21 cellular contexts compared by ENCODE assay signal in the genomic region with DNA sequence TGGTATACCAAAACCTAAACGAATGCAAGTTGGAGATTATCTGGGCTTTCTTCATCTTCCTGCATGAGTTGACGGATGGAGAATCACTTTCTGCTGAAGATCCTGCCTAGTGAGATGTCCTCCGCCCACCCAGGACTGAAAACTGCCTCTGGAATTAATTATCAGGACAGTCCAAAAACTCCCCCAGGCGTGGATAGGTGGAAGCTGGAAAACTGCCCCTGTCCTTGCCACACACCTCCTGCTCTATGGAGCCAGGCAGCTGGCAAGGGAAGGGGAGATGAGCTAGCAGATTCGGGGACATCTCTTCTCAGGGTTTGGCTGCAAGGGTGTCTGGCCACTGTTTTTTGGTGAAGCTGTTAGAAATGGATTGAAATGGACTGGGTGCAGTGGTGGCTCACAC.
A peak's percentile ranks its signal among the peaks of the same experiment; 100 is the strongest.
DNase-seq lines count a peak whose midpoint lies in the region; ATAC-seq, FAIRE-seq and TF ChIP-seq lines count a peak whose summit lies in the region.
"Had no signal": no experiment of that assay in that cellular context is flagged by ENCODE, and none has a peak within 500 bp of the region (broad histone marks: within the 10 kb centered on the region; RNA-seq: fewer than 3 reads in every experiment).

No MANE protein-coding gene starts in this region.

- no peak for TF ChIP-seq RAD21 in SK-N-SH (IDR thresholded peaks at IDR 0.05; ENCODE audit: low read length)

- H4K20me1 ChIP-seq in SK-N-SH (ENCODE audit: insufficient read depth) = no peaks in the 10 kb centered on the region

- FAIRE-seq in HTR-8/SVneo (lab: Jason Lieb, UNC) = peak; percentile 55
- FAIRE-seq: GM12878, GM19239 had no signal

- H3K4me1 ChIP-seq in SK-N-SH (ENCODE audit: control insufficient read depth in 1 of 2, insufficient read depth in 2 of 2, low read depth in 1 of 2, low read length in 1 of 2) = peaks cover 0 to 24% of the 10 kb centered on the region in 2 experiments; a peak in 2 of 4 replicates

- H3K4me2 ChIP-seq in SK-N-SH = no peak overlapping the region

- H3K9me3 ChIP-seq in SK-N-SH = no peaks in the 10 kb centered on the region

- H3K4me3 ChIP-seq in SK-N-SH (ENCODE audit: low read depth in 2 of 2, low read length in 1 of 2) = no peak overlapping the region
- H3K4me3 ChIP-seq: GM12878 had no signal

- no peaks in the 10 kb centered on the region for H3K79me2 ChIP-seq in SK-N-SH (ENCODE audit: insufficient read depth)

- no peak for TF ChIP-seq CTCF in SK-N-SH (IDR thresholded peaks at IDR 0.05)

- DNase-seq in SK-N-SH = peak; percentile 47
- no peak for DNase-seq in HTR-8/SVneo (ENCODE audit: insufficient read length, low spot score)
- DNase-seq in left lobe of liver (ENCODE audit: low spot score) = peak; percentile 70
- no peak for DNase-seq in germinal center (ENCODE audit: low spot score)
- DNase-seq in globus pallidus (ENCODE audit: low spot score) = no peak
- DNase-seq: C1 segment of cervical spinal cord; CD4-positive, CD25-positive, alpha-beta regulatory T cell; CD8-positive, alpha-beta memory T cell; COR-L47; DMS 273 treated with DMSO at 0.1 percent for 48 hours; DMS53; DND-41; EL; GOT3; H7; HFFc6 had no signal

- CTCF ChIA-PET in SK-N-SH (lab: Yijun Ruan, JAX) = interaction anchor here (1.4 to 9.5 kb wide), 6 partner anchors 9 to 142 kb away, joined by 5 to 55 read pairs (median 12); no protein-coding TSS in a partner anchor

- H3K9me2 ChIP-seq in SK-N-SH = no peaks in the 10 kb centered on the region

- H3F3A ChIP-seq in SK-N-SH (replicated peaks; ENCODE audit: insufficient read depth) = no peaks in the 10 kb centered on the region

- TF ChIP-seq EP300 in SK-N-SH (IDR thresholded peaks at IDR 0.05; ENCODE audit: borderline replicate concordance in 1 of 2, low read depth in 1 of 2, low read length in 1 of 2) = 0 out of 4 replicates have a peak, but pooled peaks of 1 of the 2 experiments have one; percentile 4

- peaks cover 4% of the 10 kb centered on the region; the same call in 1 of the 2 replicates for H3K27me3 ChIP-seq in SK-N-SH (ENCODE audit: insufficient read depth)

- H3K27ac ChIP-seq in SK-N-SH (ENCODE audit: low read depth in 2 of 2, low read length in 1 of 2) = peak overlapping the region in 1 of 2 experiments; percentile 72; a peak in 2 of 4 replicates
- H3K27ac ChIP-seq: HL-60 had no signal

- ATAC-seq in SK-N-SH treated with all-trans-retinoic acid at 6 μM for 48 hours (no peak), left lobe of liver (peak; percentile 86)
- ATAC-seq: GM12878, HCT116 had no signal

- no peaks in the 10 kb centered on the region for H3K36me3 ChIP-seq in SK-N-SH (replicated peaks in 1 of 2; ENCODE audit: control insufficient read depth in 1 of 2, insufficient read depth in 2 of 2, low read length in 1 of 2)

- POLR2A ChIA-PET in SK-N-SH (lab: Yijun Ruan, JAX) = interaction anchor here (0.8 to 2.0 kb wide), 2 partner anchors 14 to 115 kb away, joined by 3 to 5 read pairs; no protein-coding TSS in a partner anchor

- H2AFZ ChIP-seq in SK-N-SH (ENCODE audit: low read depth) = no peak overlapping the region

- H3K9ac ChIP-seq in SK-N-SH = no peak overlapping the region

- 17% methylated on average over 3 of the region's 5 CpGs for WGBS in SK-N-SH (ENCODE audit: low lambda C conversion rate)

TF ChIP-seq in SK-N-SH, 30 proteins besides CTCF, POLR2A, EP300 and RAD21 (continues in another document):
- TF ChIP-seq JUND (IDR thresholded peaks at IDR 0.05) (no peak), YY1 (IDR thresholded peaks at IDR 0.05; ENCODE audit: low read depth) (no peak), FOSL2 (IDR thresholded peaks at IDR 0.05; ENCODE audit: borderline replicate concordance, low read depth) (no peak), FOXM1 (IDR thresholded peaks at IDR 0.05; ENCODE audit: low read depth) (no peak), ELF1 (IDR thresholded peaks at IDR 0.05) (no peak), CHD2 (IDR thresholded peaks at IDR 0.05; ENCODE audit: low read length, partially characterized antibody) (no peak), SMC3 (IDR thresholded peaks at IDR 0.05; ENCODE audit: low read depth, low read length) (no peak), TCF12 (IDR thresholded peaks at IDR 0.05) (no peak), GATA2 (CRISPR knock-in tag; IDR thresholded peaks at IDR 0.05) (no peak; the same call in 1 of the 2 replicates), GABPA (IDR thresholded peaks at IDR 0.05; ENCODE audit: low read depth) (no peak)
- TF ChIP-seq, protein P1, sequence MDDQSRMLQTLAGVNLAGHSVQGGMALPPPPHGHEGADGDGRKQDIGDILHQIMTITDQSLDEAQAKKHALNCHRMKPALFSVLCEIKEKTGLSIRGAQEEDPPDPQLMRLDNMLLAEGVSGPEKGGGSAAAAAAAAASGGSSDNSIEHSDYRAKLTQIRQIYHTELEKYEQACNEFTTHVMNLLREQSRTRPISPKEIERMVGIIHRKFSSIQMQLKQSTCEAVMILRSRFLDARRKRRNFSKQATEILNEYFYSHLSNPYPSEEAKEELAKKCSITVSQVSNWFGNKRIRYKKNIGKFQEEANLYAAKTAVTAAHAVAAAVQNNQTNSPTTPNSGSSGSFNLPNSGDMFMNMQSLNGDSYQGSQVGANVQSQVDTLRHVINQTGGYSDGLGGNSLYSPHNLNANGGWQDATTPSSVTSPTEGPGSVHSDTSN (IDR thresholded peaks at IDR 0.05) = no peak
- TF ChIP-seq, protein P2, sequence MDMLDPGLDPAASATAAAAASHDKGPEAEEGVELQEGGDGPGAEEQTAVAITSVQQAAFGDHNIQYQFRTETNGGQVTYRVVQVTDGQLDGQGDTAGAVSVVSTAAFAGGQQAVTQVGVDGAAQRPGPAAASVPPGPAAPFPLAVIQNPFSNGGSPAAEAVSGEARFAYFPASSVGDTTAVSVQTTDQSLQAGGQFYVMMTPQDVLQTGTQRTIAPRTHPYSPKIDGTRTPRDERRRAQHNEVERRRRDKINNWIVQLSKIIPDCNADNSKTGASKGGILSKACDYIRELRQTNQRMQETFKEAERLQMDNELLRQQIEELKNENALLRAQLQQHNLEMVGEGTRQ (IDR thresholded peaks at IDR 0.05; ENCODE audit: borderline replicate concordance, low read depth, low read length) = no peak
- TF ChIP-seq, protein P3, sequence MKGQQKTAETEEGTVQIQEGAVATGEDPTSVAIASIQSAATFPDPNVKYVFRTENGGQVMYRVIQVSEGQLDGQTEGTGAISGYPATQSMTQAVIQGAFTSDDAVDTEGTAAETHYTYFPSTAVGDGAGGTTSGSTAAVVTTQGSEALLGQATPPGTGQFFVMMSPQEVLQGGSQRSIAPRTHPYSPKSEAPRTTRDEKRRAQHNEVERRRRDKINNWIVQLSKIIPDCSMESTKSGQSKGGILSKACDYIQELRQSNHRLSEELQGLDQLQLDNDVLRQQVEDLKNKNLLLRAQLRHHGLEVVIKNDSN (IDR thresholded peaks at IDR 0.05; ENCODE audit: borderline replicate concordance, low read depth) = no peak
- TF ChIP-seq, protein P4, sequence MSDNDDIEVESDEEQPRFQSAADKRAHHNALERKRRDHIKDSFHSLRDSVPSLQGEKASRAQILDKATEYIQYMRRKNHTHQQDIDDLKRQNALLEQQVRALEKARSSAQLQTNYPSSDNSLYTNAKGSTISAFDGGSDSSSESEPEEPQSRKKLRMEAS (IDR thresholded peaks at IDR 0.05; ENCODE audit: low read depth) = no peak

TF ChIP-seq in SK-N-SH treated with all-trans-retinoic acid at 6 μM for 48 hours, 23 proteins besides CTCF, POLR2A, EP300 and RAD21:
- TF ChIP-seq TCF4 (CRISPR knock-in tag; IDR thresholded peaks at IDR 0.05; ENCODE audit: borderline replicate concordance) (no peak), ISL1 (CRISPR knock-in tag; IDR thresholded peaks at IDR 0.05) (no peak), ARNTL (CRISPR knock-in tag; IDR thresholded peaks at IDR 0.05; ENCODE audit: borderline replicate concordance, low read depth) (no peak), ESRRG (CRISPR knock-in tag; IDR thresholded peaks at IDR 0.05) (no peak), RARB (CRISPR knock-in tag; IDR thresholded peaks at IDR 0.05) (no peak), ZFP30 (CRISPR knock-in tag; IDR thresholded peaks at IDR 0.05) (no peak), TOX (CRISPR knock-in tag; IDR thresholded peaks at IDR 0.05; ENCODE audit: borderline replicate concordance) (no peak), OSR1 (CRISPR knock-in tag; IDR thresholded peaks at IDR 0.05) (no peak), PPARA (CRISPR knock-in tag; IDR thresholded peaks at IDR 0.05; ENCODE audit: borderline replicate concordance) (no peak)

Comparison
In these comparisons a context has a peak if more than half of its experiments do, and no peak if none do; other contexts are left out.
1. DNase-seq: peak in SK-N-SH (single experiment) and left lobe of liver (single experiment); none in HTR-8/SVneo (single experiment), germinal center (single experiment) and globus pallidus (single experiment).